In genomic region chr16:50291719-50292565, GRCh38 we compare ENCODE assay signal across 16 cellular contexts. TPM values are rescaled to one million over a fixed set of nuclear protein-coding genes. Genes with fewer than 3 reads are reported as not detected.
DNase-seq lines count a peak whose midpoint lies in the region; ATAC-seq and TF ChIP-seq lines count a peak whose summit lies in the region.
"Had no signal": no experiment of that assay in that cellular context is flagged by ENCODE, and none has a peak within 500 bp of the region (broad histone marks: within the 10 kb centered on the region; RNA-seq: fewer than 3 reads in every experiment).

No MANE protein-coding gene starts in this region.

- no peaks in the 10 kb centered on the region for H3K27me3 ChIP-seq in NT2/D1 (ENCODE audit: insufficient read depth, insufficient read length)
- no peaks in the 10 kb centered on the region for H3K27me3 ChIP-seq in right lobe of liver
- no peaks in the 10 kb centered on the region for H3K27me3 ChIP-seq in spleen (replicated peaks in 1 of 7)

- peaks cover 72% of the 10 kb centered on the region for H3K36me3 ChIP-seq in NT2/D1 (ENCODE audit: insufficient read depth, insufficient read length, low read length)
- H3K36me3 ChIP-seq in right lobe of liver = no peaks in the 10 kb centered on the region
- H3K36me3 ChIP-seq in spleen = peaks cover 0 to 100% (median 81%) of the 10 kb centered on the region in 6 donors

- H3K4me3 Mint-ChIP-seq in activated naive CD4-positive, alpha-beta T cell treated with anti-CD3 and anti-CD28 coated beads, Interleukin-2, amount 50 U/mL, for 24 hours = no peak overlapping the region
- no peak overlapping the region for H3K4me3 Mint-ChIP-seq in activated naive CD4-positive, alpha-beta T cell treated with anti-CD3 and anti-CD28 coated beads for 36 hours

- CTCF ChIA-PET in activated naive CD4-positive, alpha-beta T cell treated with anti-CD3 and anti-CD28 coated beads for 36 hours (lab: Charles Lee) = no interaction called here
- CTCF ChIA-PET in RWPE1 (lab: Yijun Ruan, JAX) = interaction anchor here (0.6 kb wide), 1 partner anchor 36 kb away, joined by 3 read pairs; no protein-coding TSS in a partner anchor

- H3K9me3 ChIP-seq in NT2/D1 (ENCODE audit: insufficient read depth, low read length) (peaks cover 3% of the 10 kb centered on the region; the same call in 1 of the 2 replicates), right lobe of liver (no peaks in the 10 kb centered on the region), spleen (peaks cover 0 to under 1% (median 0%) of the 10 kb centered on the region in 8 donors)

- intact Hi-C loops in activated naive CD4-positive, alpha-beta T cell treated with anti-CD3 and anti-CD28 coated beads for 36 hours (cut with micrococcal nuclease) = no loop called here
- intact Hi-C loops in right lobe of liver (cut with DNase I) = no loop called here
- intact Hi-C loops in spleen (cut with DNase I; ENCODE audit: low total_unique reads) = no loop called here

- H3K9me3 Mint-ChIP-seq in activated naive CD4-positive, alpha-beta T cell treated with anti-CD3 and anti-CD28 coated beads, Interleukin-2, amount 50 U/mL, for 24 hours = no peaks in the 10 kb centered on the region
- no peaks in the 10 kb centered on the region for H3K9me3 Mint-ChIP-seq in activated naive CD4-positive, alpha-beta T cell treated with anti-CD3 and anti-CD28 coated beads for 36 hours

- peak in 3 of 4 donors; percentile 19 to 84 (median 38) for ATAC-seq in right lobe of liver

- H3K36me3 Mint-ChIP-seq in activated naive CD4-positive, alpha-beta T cell treated with anti-CD3 and anti-CD28 coated beads, Interleukin-2, amount 50 U/mL, for 24 hours = peaks cover 2% of the 10 kb centered on the region
- H3K36me3 Mint-ChIP-seq in activated naive CD4-positive, alpha-beta T cell treated with anti-CD3 and anti-CD28 coated beads for 36 hours (ENCODE audit: low read depth) = peaks cover 24% of the 10 kb centered on the region

- TF ChIP-seq CTCF in right lobe of liver (IDR thresholded peaks at IDR 0.05) (no peak), spleen (IDR thresholded peaks at IDR 0.05 in 8 of 11, conservative IDR thresholded peaks at IDR 0.05 in 3 of 11) (no peak), RWPE1 (conservative IDR thresholded peaks at IDR 0.05; ENCODE audit: low read depth) (no peak)

- in situ Hi-C loops in G401 (cut with HindIII; ENCODE audit: low sequenced_read_pairs) = no loop called here

- TF ChIP-seq POLR2A in right lobe of liver (IDR thresholded peaks at IDR 0.05) (no peak), spleen (IDR thresholded peaks at IDR 0.05) (no peak)

- 0% methylated on average over 1 of the region's 26 CpGs for WGBS in right lobe of liver (ENCODE audit: insufficient coverage, low coverage, low lambda C conversion rate, missing lambda C conversion rate)
- WGBS in spleen, 5 donors = 83 to 92% (median 89%) methylated on average over 19 to 26 of the region's 26 CpGs

- peak overlapping the region; percentile 17 for H3K9ac ChIP-seq in NT2/D1 (ENCODE audit: insufficient read length, low read depth)
- H3K9ac ChIP-seq: KMS-11 had no signal

- H3K4me3 ChIP-seq in NT2/D1 (ENCODE audit: insufficient read length, low read depth) (no peak overlapping the region), right lobe of liver (no peak overlapping the region), spleen (no peak overlapping the region)
- H3K4me3 ChIP-seq: PC-9 had no signal

- H3K27ac ChIP-seq in right lobe of liver = no peak overlapping the region
- no peak overlapping the region for H3K27ac ChIP-seq in spleen
- H3K27ac ChIP-seq in RWPE1 = no peak overlapping the region
- H3K27ac ChIP-seq: KMS-11, PC-9 had no signal

- H3K27ac Mint-ChIP-seq in activated naive CD4-positive, alpha-beta T cell treated with anti-CD3 and anti-CD28 coated beads, Interleukin-2, amount 50 U/mL, for 24 hours = peak overlapping the region; percentile 77
- no peak overlapping the region for H3K27ac Mint-ChIP-seq in activated naive CD4-positive, alpha-beta T cell treated with anti-CD3 and anti-CD28 coated beads for 36 hours

- DNase-seq in activated naive CD4-positive, alpha-beta T cell treated with anti-CD3 and anti-CD28 coated beads for 36 hours = no peak
- DNase-seq in NT2/D1 (ENCODE audit: low read depth, low spot score) (no peak), right lobe of liver (peak in 1 of 3 donors; percentile 17), spleen (peak; percentile 72), germinal center (ENCODE audit: low spot score) (no peak), RWPE1 (ENCODE audit: low spot score) (no peak), G401 (ENCODE audit: low spot score) (no peak)
- DNase-seq: C1 segment of cervical spinal cord, H7, NCI-H1436 treated with DMSO at 0.1 percent for 48 hours, NCI-H2081, NCI-H510A treated with DMSO at 0.1 percent for 48 hours, NCI-H82, PC-9 had no signal

- no peaks in the 10 kb centered on the region for H3K4me1 ChIP-seq in NT2/D1 (ENCODE audit: insufficient read depth, insufficient read length)
- H3K4me1 ChIP-seq in right lobe of liver = peaks cover 0 to 5% (median 0%) of the 10 kb centered on the region in 4 donors
- peaks cover 0 to 29% (median 0%) of the 10 kb centered on the region in 6 donors for H3K4me1 ChIP-seq in spleen

- POLR2A ChIA-PET in RWPE1 (lab: Yijun Ruan, JAX; ENCODE audit: low non-redundant PET) = no interaction called here

- peaks cover 15% of the 10 kb centered on the region for H3K4me1 Mint-ChIP-seq in activated naive CD4-positive, alpha-beta T cell treated with anti-CD3 and anti-CD28 coated beads, Interleukin-2, amount 50 U/mL, for 24 hours
- peaks cover 2% of the 10 kb centered on the region for H3K4me1 Mint-ChIP-seq in activated naive CD4-positive, alpha-beta T cell treated with anti-CD3 and anti-CD28 coated beads for 36 hours (ENCODE audit: low read depth)

- H3K27me3 Mint-ChIP-seq in activated naive CD4-positive, alpha-beta T cell treated with anti-CD3 and anti-CD28 coated beads, Interleukin-2, amount 50 U/mL, for 24 hours = no peaks in the 10 kb centered on the region
- H3K27me3 Mint-ChIP-seq in activated naive CD4-positive, alpha-beta T cell treated with anti-CD3 and anti-CD28 coated beads for 36 hours (ENCODE audit: low read depth) = no peaks in the 10 kb centered on the region

RNA-seq across cellular contexts. Expression of gene ADCY7, which starts 25.6 kb away (rescaled TPM):
- 10 to 100 TPM; 73.4 to 89.6 TPM for total RNA-seq in activated naive CD4-positive, alpha-beta T cell treated with anti-CD3 and anti-CD28 coated beads for 36 hours
- total RNA-seq in right lobe of liver (10 to 100 TPM in 1 of 6 experiments, 1 to 10 TPM in 5; 2.5 to 10.2 (median 6.5) TPM), spleen (100 to 1,000 TPM in 5 of 7 donors, 10 to 100 TPM in 2; 68.6 to 158 (median 126) TPM)
- 10 to 100 TPM in 2 of 3 donors, 1 to 10 TPM in 1; 9.8 to 32.3 (median 16.3) TPM for polyA plus RNA-seq in spleen
- 0.31 and 1.7 TPM in 2 replicates for total RNA-seq in G401 (2014; rRNA removed; shearing (Covaris generic))

Comparison
In these comparisons a context has a peak if more than half of its experiments do, and no peak if none do; other contexts are left out.
1. RNA of gene ADCY7, which starts 25.6 kb away (total RNA-seq): 68.6 to 158 TPM in spleen and 73.4 to 89.6 TPM in activated naive CD4-positive, alpha-beta T cell treated with anti-CD3 and anti-CD28 coated beads for 36 hours; 2.5 to 10.2 TPM in right lobe of liver and 0.31 to 1.7 TPM in G401; every median in the first group is over 4 times any median in the second.